Comparison of ENCODE assay signal across 10 cellular contexts in the genomic region with DNA sequence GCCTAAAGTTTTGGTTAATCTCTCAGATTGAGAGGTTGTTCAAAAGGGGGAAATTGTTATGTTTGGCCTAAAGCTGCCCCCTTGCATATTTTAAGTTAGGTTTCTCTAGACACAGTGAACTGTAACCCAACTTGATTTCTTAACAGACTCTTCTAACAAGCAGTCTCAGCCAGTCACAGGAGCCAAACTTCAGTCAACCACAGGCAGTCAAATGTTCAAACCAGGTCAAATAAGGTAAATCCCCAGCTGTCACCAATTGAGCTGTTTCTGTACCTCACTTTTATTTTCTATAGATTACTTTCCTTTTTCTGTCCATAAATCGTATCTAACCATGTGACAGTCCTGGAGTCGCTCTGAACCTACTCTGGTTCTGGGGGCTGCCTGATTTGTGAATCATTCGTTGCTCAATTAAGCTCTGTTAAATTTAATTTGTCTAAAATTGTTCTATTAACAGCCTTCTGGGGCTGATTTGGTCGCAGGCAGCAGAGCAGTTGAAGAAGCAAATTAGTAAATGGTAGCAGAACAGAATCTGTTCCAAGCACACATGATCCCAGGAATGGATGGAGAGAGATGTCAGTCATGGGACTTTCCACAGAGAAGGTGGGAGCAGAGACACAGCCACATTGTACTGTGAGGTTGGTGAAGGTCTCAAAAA. TPM values are rescaled to one million over a fixed set of nuclear protein-coding genes. Genes with fewer than 3 reads are reported as not detected.
DNase-seq lines count a peak whose midpoint lies in the region; ATAC-seq and TF ChIP-seq lines count a peak whose summit lies in the region.
"Had no signal": no experiment of that assay in that cellular context is flagged by ENCODE, and none has a peak within 500 bp of the region (broad histone marks: within the 10 kb centered on the region; RNA-seq: fewer than 3 reads in every experiment).

No MANE protein-coding gene starts in this region.

- H4K20me1 ChIP-seq in KMS-11 (ENCODE audit: insufficient read depth), result no peaks in the 10 kb centered on the region

- ATAC-seq in GM21825 (IDR thresholded peaks at IDR 0.05; ENCODE audit: unreplicated experiment) (peak; percentile 84), mucosa of descending colon (no peak)
- ATAC-seq: lower lobe of right lung had no signal

- H3K36me3 Mint-ChIP-seq in activated CD4-positive, alpha-beta T cell treated with anti-CD3 and anti-CD28 coated beads, Interleukin-2, amount 10 ng/mL, durations not matched to agents 24 days and 14 days (ENCODE audit: low read depth), result no peaks in the 10 kb centered on the region
- no peaks in the 10 kb centered on the region for H3K36me3 Mint-ChIP-seq in activated CD4-positive, alpha-beta T cell treated with anti-CD3 and anti-CD28 coated beads, Interleukin-2, amount 10 ng/mL, durations not matched to agents 7 days and 5 days (ENCODE audit: low read depth)

- CTCF ChIA-PET in activated CD4-positive, alpha-beta T cell treated with anti-CD3 and anti-CD28 coated beads, Interleukin-2, amount 10 ng/mL, durations not matched to agents 7 days and 5 days (lab: Charles Lee), result interaction anchor here (1.3 to 2.3 kb wide), 3 partner anchors 13 to 112 kb away, joined by 3 to 7 read pairs (median 3); a partner anchor contains a TSS

- peaks cover 17% of the 10 kb centered on the region for H3K4me1 Mint-ChIP-seq in activated CD4-positive, alpha-beta T cell treated with anti-CD3 and anti-CD28 coated beads, Interleukin-2, amount 10 ng/mL, durations not matched to agents 24 days and 14 days
- H3K4me1 Mint-ChIP-seq in activated CD4-positive, alpha-beta T cell treated with anti-CD3 and anti-CD28 coated beads, Interleukin-2, amount 10 ng/mL, durations not matched to agents 7 days and 5 days, result peaks cover 14% of the 10 kb centered on the region

- peak overlapping the region; percentile 35 for H3K27ac Mint-ChIP-seq in activated CD4-positive, alpha-beta T cell treated with anti-CD3 and anti-CD28 coated beads, Interleukin-2, amount 10 ng/mL, durations not matched to agents 24 days and 14 days
- H3K27ac Mint-ChIP-seq in activated CD4-positive, alpha-beta T cell treated with anti-CD3 and anti-CD28 coated beads, Interleukin-2, amount 10 ng/mL, durations not matched to agents 7 days and 5 days, result no peak overlapping the region

- H3K27ac ChIP-seq in KMS-11, result no peak overlapping the region
- H3K27ac ChIP-seq: lower lobe of right lung had no signal

- 0 out of 2 replicates have a peak overlapping the region, but pooled peaks have one; percentile 0 for H3K4me2 ChIP-seq in KMS-11

- no peaks in the 10 kb centered on the region for H3K9me3 Mint-ChIP-seq in activated CD4-positive, alpha-beta T cell treated with anti-CD3 and anti-CD28 coated beads, Interleukin-2, amount 10 ng/mL, durations not matched to agents 24 days and 14 days
- no peaks in the 10 kb centered on the region for H3K9me3 Mint-ChIP-seq in activated CD4-positive, alpha-beta T cell treated with anti-CD3 and anti-CD28 coated beads, Interleukin-2, amount 10 ng/mL, durations not matched to agents 7 days and 5 days

- H3K4me1 ChIP-seq in KMS-11 (ENCODE audit: low read depth, poor library complexity, severe bottlenecking), result peaks cover 17% of the 10 kb centered on the region
- H3K4me1 ChIP-seq in mucosa of descending colon (ENCODE audit: low read depth), result no peaks in the 10 kb centered on the region

- no peaks in the 10 kb centered on the region for H3K27me3 ChIP-seq in KMS-11 (ENCODE audit: insufficient read depth, low read depth)

- H3K9me3 ChIP-seq in mucosa of descending colon, result no peaks in the 10 kb centered on the region
- H3K9me3 ChIP-seq: lower lobe of right lung had no signal

- intact Hi-C loops in activated CD4-positive, alpha-beta T cell treated with anti-CD3 and anti-CD28 coated beads, Interleukin-2, amount 10 ng/mL, durations not matched to agents 24 days and 14 days (cut with micrococcal nuclease), result loop anchor here (1.0 to 2.0 kb wide), 2 partner anchors 16 to 55 kb away; a partner anchor contains a TSS
- intact Hi-C loops in mucosa of descending colon (cut with DNase I, micrococcal nuclease), result no loop called here

- peaks cover 4% of the 10 kb centered on the region for H3K27me3 Mint-ChIP-seq in activated CD4-positive, alpha-beta T cell treated with anti-CD3 and anti-CD28 coated beads, Interleukin-2, amount 10 ng/mL, durations not matched to agents 24 days and 14 days
- H3K27me3 Mint-ChIP-seq in activated CD4-positive, alpha-beta T cell treated with anti-CD3 and anti-CD28 coated beads, Interleukin-2, amount 10 ng/mL, durations not matched to agents 7 days and 5 days, result no peaks in the 10 kb centered on the region

- POLR2A ChIA-PET in activated CD4-positive, alpha-beta T cell treated with anti-CD3 and anti-CD28 coated beads, Interleukin-2, amount 10 ng/mL, durations not matched to agents 7 days and 5 days (lab: Charles Lee), result no interaction called here

- H3K79me2 ChIP-seq in KMS-11 (ENCODE audit: insufficient read depth, low read depth), result no peaks in the 10 kb centered on the region

- TF ChIP-seq CTCF in KMS-11 (conservative IDR thresholded peaks at IDR 0.05; ENCODE audit: low read depth, low read length) (no peak), retinal pigment epithelial cell (conservative IDR thresholded peaks at IDR 0.05; ENCODE audit: low read depth, low read length) (no peak), mucosa of descending colon (IDR thresholded peaks at IDR 0.05) (no peak)

- H3K4me3 ChIP-seq in KMS-11 (IDR thresholded peaks at IDR 0.05; ENCODE audit: insufficient read depth, low read depth, low read length) (no peak overlapping the region), retinal pigment epithelial cell (ENCODE audit: low read length) (no peak overlapping the region), mucosa of descending colon (no peak overlapping the region)
- H3K4me3 ChIP-seq: lower lobe of right lung had no signal

- H2AFZ ChIP-seq in KMS-11 (ENCODE audit: low read depth), result no peak overlapping the region

- no peak overlapping the region for H3K9ac ChIP-seq in KMS-11

- H3K4me3 Mint-ChIP-seq in activated CD4-positive, alpha-beta T cell treated with anti-CD3 and anti-CD28 coated beads, Interleukin-2, amount 10 ng/mL, durations not matched to agents 24 days and 14 days, result no peak overlapping the region
- H3K4me3 Mint-ChIP-seq in activated CD4-positive, alpha-beta T cell treated with anti-CD3 and anti-CD28 coated beads, Interleukin-2, amount 10 ng/mL, durations not matched to agents 7 days and 5 days, result no peak overlapping the region

- H3K36me3 ChIP-seq in KMS-11 (ENCODE audit: insufficient read depth) (no peaks in the 10 kb centered on the region), mucosa of descending colon (ENCODE audit: low read depth) (no peaks in the 10 kb centered on the region)
- H3K36me3 ChIP-seq: lower lobe of right lung had no signal

- no peak for DNase-seq in activated CD4-positive, alpha-beta T cell treated with anti-CD3 and anti-CD28 coated beads, Interleukin-2, amount 10 ng/mL, durations not matched to agents 24 days and 14 days
- no peak for DNase-seq in activated CD4-positive, alpha-beta T cell treated with anti-CD3 and anti-CD28 coated beads, Interleukin-2, amount 10 ng/mL, durations not matched to agents 7 days and 5 days
- DNase-seq in retinal pigment epithelial cell (ENCODE audit: low read depth) (peak; percentile 3), SHP77 treated with DMSO at 0.1 percent for 48 hours (lab: John Stamatoyannopoulos, UW) (no peak), AG20443 (ENCODE audit: low spot score) (no peak), mucosa of descending colon (no peak)
- DNase-seq: activated CD8-positive, alpha-beta memory T cell treated with anti-CD3 and anti-CD28 coated beads for 24 hours; lower lobe of right lung had no signal

RNA-seq across cellular contexts. Expression of a gene that starts 16.4 kb away (rescaled TPM):
- 30.4 and 32.3 TPM in 2 replicates for total RNA-seq in activated CD4-positive, alpha-beta T cell treated with anti-CD3 and anti-CD28 coated beads, Interleukin-2, amount 10 ng/mL, durations not matched to agents 24 days and 14 days
- total RNA-seq in activated CD4-positive, alpha-beta T cell treated with anti-CD3 and anti-CD28 coated beads, Interleukin-2, amount 10 ng/mL, durations not matched to agents 7 days and 5 days, result 10 to 100 TPM; 16.1 to 16.4 TPM
- 10 to 100 TPM; 38.9 to 60.6 (median 47.2) TPM for total RNA-seq in mucosa of descending colon
